ENCODE assay signal across 1 cellular context in genomic region chr20:50850721-50851286, GRCh38.
TF ChIP-seq lines count a peak whose summit lies in the region.

No MANE protein-coding gene starts in this region.

TF ChIP-seq in GM23338, 12 proteins besides CTCF, POLR2A, EP300 and RAD21:
- TF ChIP-seq ZNF462 (CRISPR knock-in tag; IDR thresholded peaks at IDR 0.05) (no peak), JUNB (IDR thresholded peaks at IDR 0.05; ENCODE audit: unreplicated experiment) (no peak), STAT1 (IDR thresholded peaks at IDR 0.05; ENCODE audit: unreplicated experiment) (no peak), EZH2 (IDR thresholded peaks at IDR 0.05; ENCODE audit: low read depth, unreplicated experiment) (no peak)
